In the genomic region with DNA sequence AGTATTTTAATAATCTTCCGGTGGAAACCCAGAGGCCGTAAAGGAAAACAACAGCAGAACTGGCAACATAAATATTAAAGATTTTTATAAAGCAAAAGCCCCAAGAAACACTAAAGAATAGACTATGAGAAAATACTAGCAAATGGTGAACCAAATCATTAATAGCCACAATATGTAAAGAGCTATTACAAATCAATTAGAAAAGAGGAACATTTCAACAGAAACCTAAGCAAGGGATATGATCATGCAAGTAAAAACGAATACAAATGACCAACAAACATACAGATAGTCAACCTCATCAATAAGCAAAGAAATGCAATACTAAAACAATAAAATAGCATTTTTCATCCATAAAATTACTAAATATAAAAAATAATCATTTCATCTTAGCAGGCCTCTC, we compare ENCODE assay signal across 25 cellular contexts.
"Had no signal": no experiment of that assay in that cellular context is flagged by ENCODE, and none has a peak within 500 bp of the region (broad histone marks: within the 10 kb centered on the region; RNA-seq: fewer than 3 reads in every experiment).

No MANE protein-coding gene starts in this region.

- H3K9me3 Mint-ChIP-seq: central memory CD8-positive, alpha-beta T cell had no signal

- DNase-seq: activated B cell treated with CpG ODN at 0.5 μM for 24 hours; activated CD4-positive, alpha-beta T cell treated with anti-CD3 and anti-CD28 coated beads for 1 hour; activated CD4-positive, alpha-beta T cell treated with anti-CD3 and anti-CD28 coated beads, Interleukin-2, amount 10 ng/mL, durations not matched to agents 24 days and 14 days; activated CD4-positive, alpha-beta T cell treated with anti-CD3 and anti-CD28 coated beads, Interleukin-2, amount 50 U/mL, for 48 hours; activated CD8-positive, alpha-beta memory T cell treated with anti-CD3 and anti-CD28 coated beads, Interleukin-2, amount 10 ng/mL, durations not matched to agents 7 days and 5 days; activated gamma-delta T cell; activated naive CD4-positive, alpha-beta T cell treated with anti-CD3 and anti-CD28 coated beads, Interleukin-2, amount 10 ng/mL, durations not matched to agents 7 days and 5 days; activated naive CD8-positive, alpha-beta T cell treated with anti-CD3 and anti-CD28 coated beads, Interleukin-2, amount 10 ng/mL, durations not matched to agents 7 days and 5 days; activated T-cell treated with anti-CD3 and anti-CD28 coated beads, Interleukin-2, amount 50 U/mL, for 4 hours; amniotic stem cell; body of pancreas; Kasumi-1; NCI-H2107; NCI-H345; NCI-H510A; NK-92 treated with Interleukin-12 subunit alpha and Interleukin-12 subunit beta, amount 100 ng/mL, for 24 hours; SHP77; T-helper 9 cell had no signal

- H3K9me3 ChIP-seq: SJSA1 had no signal

- H3K27me3 ChIP-seq: ascending aorta, body of pancreas, SJSA1 had no signal

- H3K27me3 Mint-ChIP-seq: activated B cell treated with CpG ODN at 0.5 μM for 24 hours; activated CD8-positive, alpha-beta memory T cell treated with anti-CD3 and anti-CD28 coated beads, Interleukin-2, amount 10 ng/mL, durations not matched to agents 7 days and 5 days; activated naive CD4-positive, alpha-beta T cell treated with anti-CD3 and anti-CD28 coated beads, Interleukin-2, amount 10 ng/mL, durations not matched to agents 7 days and 5 days; activated naive CD8-positive, alpha-beta T cell treated with anti-CD3 and anti-CD28 coated beads, Interleukin-2, amount 10 ng/mL, durations not matched to agents 7 days and 5 days; activated T-helper 17 cell treated with anti-CD3 and anti-CD28 coated beads, Interleukin-2, amount 50 U/mL, for 72 hours; central memory CD8-positive, alpha-beta T cell had no signal

- H3K27ac ChIP-seq: ascending aorta, SJSA1 had no signal

- H3K4me3 ChIP-seq: ascending aorta, body of pancreas, SJSA1 had no signal

- H3K27ac Mint-ChIP-seq: activated B cell treated with CpG ODN at 0.5 μM for 24 hours; activated CD4-positive, alpha-beta T cell treated with anti-CD3 and anti-CD28 coated beads, Interleukin-2, amount 10 ng/mL, durations not matched to agents 24 days and 14 days; activated CD8-positive, alpha-beta memory T cell treated with anti-CD3 and anti-CD28 coated beads, Interleukin-2, amount 10 ng/mL, durations not matched to agents 7 days and 5 days; activated naive CD4-positive, alpha-beta T cell treated with anti-CD3 and anti-CD28 coated beads, Interleukin-2, amount 10 ng/mL, durations not matched to agents 7 days and 5 days; activated naive CD8-positive, alpha-beta T cell treated with anti-CD3 and anti-CD28 coated beads, Interleukin-2, amount 10 ng/mL, durations not matched to agents 7 days and 5 days; activated T-helper 17 cell treated with anti-CD3 and anti-CD28 coated beads, Interleukin-2, amount 50 U/mL, for 72 hours; T-helper 1 cell treated with Interleukin-12 subunit alpha and Interleukin-12 subunit beta and Interleukin-4 antibody, amounts not matched to agents 30 μg/mL and 1 μg/mL, for 36 hours had no signal

- H3K4me3 Mint-ChIP-seq: activated B cell treated with CpG ODN at 0.5 μM for 24 hours; activated CD4-positive, alpha-beta T cell treated with anti-CD3 and anti-CD28 coated beads, Interleukin-2, amount 10 ng/mL, durations not matched to agents 24 days and 14 days; activated CD8-positive, alpha-beta memory T cell treated with anti-CD3 and anti-CD28 coated beads, Interleukin-2, amount 10 ng/mL, durations not matched to agents 7 days and 5 days; activated naive CD4-positive, alpha-beta T cell treated with anti-CD3 and anti-CD28 coated beads, Interleukin-2, amount 10 ng/mL, durations not matched to agents 7 days and 5 days; activated naive CD8-positive, alpha-beta T cell treated with anti-CD3 and anti-CD28 coated beads, Interleukin-2, amount 10 ng/mL, durations not matched to agents 7 days and 5 days; activated T-cell treated with anti-CD3 and anti-CD28 coated beads, Interleukin-2, amount 50 U/mL, for 4 hours; activated T-helper 17 cell treated with anti-CD3 and anti-CD28 coated beads, Interleukin-2, amount 50 U/mL, for 72 hours; central memory CD8-positive, alpha-beta T cell; T-helper 1 cell treated with Interleukin-12 subunit alpha and Interleukin-12 subunit beta and Interleukin-4 antibody, amounts not matched to agents 30 μg/mL and 1 μg/mL, for 36 hours had no signal

- ATAC-seq: activated CD8-positive, alpha-beta memory T cell treated with anti-CD3 and anti-CD28 coated beads, Interleukin-2, amount 10 ng/mL, durations not matched to agents 7 days and 5 days; activated T-cell treated with anti-CD3 and anti-CD28 coated beads, Interleukin-2, amount 50 U/mL, for 4 hours; activated T-helper 17 cell treated with anti-CD3 and anti-CD28 coated beads, Interleukin-2, amount 50 U/mL, for 72 hours; body of pancreas; PC-3; SK-N-SH treated with all-trans-retinoic acid at 6 μM for 48 hours had no signal
